8 cellular contexts compared by ENCODE assay signal in the genomic region with DNA sequence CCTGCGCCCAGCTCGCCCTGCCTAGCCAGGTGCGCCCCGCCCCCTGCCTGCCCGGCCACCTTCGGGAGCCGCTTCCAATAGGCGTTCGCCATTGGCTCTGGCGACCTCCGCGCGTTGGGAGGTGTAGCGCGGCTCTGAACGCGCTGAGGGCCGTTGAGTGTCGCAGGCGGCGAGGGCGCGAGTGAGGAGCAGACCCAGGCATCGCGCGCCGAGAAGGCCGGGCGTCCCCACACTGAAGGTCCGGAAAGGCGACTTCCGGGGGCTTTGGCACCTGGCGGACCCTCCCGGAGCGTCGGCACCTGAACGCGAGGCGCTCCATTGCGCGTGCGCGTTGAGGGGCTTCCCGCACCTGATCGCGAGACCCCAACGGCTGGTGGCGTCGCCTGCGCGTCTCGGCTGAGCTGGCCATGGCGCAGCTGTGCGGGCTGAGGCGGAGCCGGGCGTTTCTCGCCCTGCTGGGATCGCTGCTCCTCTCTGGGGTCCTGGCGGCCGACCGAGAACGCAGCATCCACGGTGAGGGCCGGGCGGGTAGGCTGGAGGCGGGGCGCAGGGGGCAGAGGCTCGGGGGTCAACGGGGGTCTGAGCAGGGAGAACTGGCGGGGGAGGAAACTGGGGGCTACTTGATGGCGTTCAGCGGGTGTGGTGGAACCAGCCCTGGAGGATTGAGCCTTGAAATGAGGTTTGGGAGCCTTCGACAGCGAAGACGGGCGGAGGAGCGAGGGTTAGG. TPM values are rescaled to one million over a fixed set of nuclear protein-coding genes. Genes with fewer than 3 reads are reported as not detected.
DNase-seq lines count a peak whose midpoint lies in the region; ATAC-seq and TF ChIP-seq lines count a peak whose summit lies in the region.

A gene with protein sequence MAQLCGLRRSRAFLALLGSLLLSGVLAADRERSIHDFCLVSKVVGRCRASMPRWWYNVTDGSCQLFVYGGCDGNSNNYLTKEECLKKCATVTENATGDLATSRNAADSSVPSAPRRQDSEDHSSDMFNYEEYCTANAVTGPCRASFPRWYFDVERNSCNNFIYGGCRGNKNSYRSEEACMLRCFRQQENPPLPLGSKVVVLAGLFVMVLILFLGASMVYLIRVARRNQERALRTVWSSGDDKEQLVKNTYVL (plus strand): TSS at position 88 of the 727 bp plus-strand sequence. CDS start 320 bp downstream, at position 408.

- H3K79me2 ChIP-seq in ACC112 (ENCODE audit: control insufficient read depth, insufficient read depth, low read length, unreplicated experiment) (no peaks in the 10 kb centered on the region), hepatocyte (peaks cover 47% of the 10 kb centered on the region)

- ATAC-seq in GM19397 (IDR thresholded peaks at IDR 0.05; ENCODE audit: unreplicated experiment) (peak; percentile 36), GM19328 (IDR thresholded peaks at IDR 0.05; ENCODE audit: unreplicated experiment) (no peak)

- H3K9me2 ChIP-seq in hepatocyte (replicated peaks; ENCODE audit: insufficient read depth) = no peaks in the 10 kb centered on the region

- peaks cover 28% of the 10 kb centered on the region for H4K20me1 ChIP-seq in hepatocyte (ENCODE audit: insufficient read depth, poor library complexity, severe bottlenecking)

- H3K27me3 ChIP-seq in ACC112 (ENCODE audit: insufficient read depth, low read length) (0 out of 2 replicates have a peak, but pooled peaks cover 3% of the 10 kb centered on the region), adrenal gland (no peaks in the 10 kb centered on the region), hepatocyte (no peaks in the 10 kb centered on the region)

- H3K36me3 ChIP-seq in ACC112 (ENCODE audit: insufficient read depth, low read length) (no peaks in the 10 kb centered on the region), adrenal gland (replicated peaks in 1 of 2) (no peaks in the 10 kb centered on the region), hepatocyte (replicated peaks; ENCODE audit: insufficient read depth, low read depth) (no peaks in the 10 kb centered on the region)

- 10 to 65% (median 37%) methylated on average over 8 to 78 of the region's 78 CpGs for WGBS in adrenal gland, 4 donors
- WGBS in hepatocyte (ENCODE audit: low lambda C conversion rate, missing lambda C conversion rate) = 2% methylated on average over 69 of the region's 78 CpGs

- H3K4me1 ChIP-seq in ACC112 (ENCODE audit: control insufficient read depth, insufficient read depth, low read length, unreplicated experiment) = no peaks in the 10 kb centered on the region
- peaks cover 11 to 27% of the 10 kb centered on the region in 2 donors for H3K4me1 ChIP-seq in adrenal gland (replicated peaks in 1 of 2)
- H3K4me1 ChIP-seq in hepatocyte (ENCODE audit: insufficient read depth) = peaks cover 9% of the 10 kb centered on the region

- no peak within 1 kb of the TSS for H2AFZ ChIP-seq in ACC112 (ENCODE audit: low read length, unreplicated experiment)
- H2AFZ ChIP-seq in hepatocyte = peak within 1 kb of the TSS; percentile 50

- H3K27ac ChIP-seq in ACC112 (ENCODE audit: low read depth, low read length) = no peak within 1 kb of the TSS
- H3K27ac ChIP-seq in adrenal gland = peak within 1 kb of the TSS in 4 of 5 donors; percentile 23 to 93 (median 72)
- H3K27ac ChIP-seq in hepatocyte = peak within 1 kb of the TSS; percentile 94

- H3K9me3 ChIP-seq in adrenal gland (replicated peaks in 1 of 3) = no peaks in the 10 kb centered on the region
- no peaks in the 10 kb centered on the region for H3K9me3 ChIP-seq in hepatocyte (ENCODE audit: low read depth)

- intact Hi-C loops in adrenal gland (cut with DNase I) = no loop called here

- peak in 1 of 2 donors; percentile 6 for TF ChIP-seq POLR2A in adrenal gland (IDR thresholded peaks at IDR 0.05)

- peak within 1 kb of the TSS; percentile 80 for H3K4me2 ChIP-seq in hepatocyte

- H3K4me3 ChIP-seq in ACC112 (ENCODE audit: low read depth, low read length) = peak within 1 kb of the TSS; percentile 61
- peak within 1 kb of the TSS in 2 of 4 donors; percentile 41 to 72 for H3K4me3 ChIP-seq in adrenal gland
- H3K4me3 ChIP-seq in hepatocyte = peak within 1 kb of the TSS; percentile 28
- peak within 1 kb of the TSS; percentile 42 for H3K4me3 ChIP-seq in skeletal muscle cell (ENCODE audit: low read depth, low read length)

- DNase-seq in NOMO-1 treated with DMSO at 0.1 percent for 48 hours (lab: John Stamatoyannopoulos, UW; ENCODE audit: unreplicated experiment) (peak; percentile 49), adrenal gland (peak in 2 of 7 donors; percentile 44 to 49), hepatocyte (ENCODE audit: low spot score) (no peak), skeletal muscle cell (ENCODE audit: low read depth) (no peak), NCI-H2196 (lab: John Stamatoyannopoulos, UW; ENCODE audit: unreplicated experiment) (no peak)

- no peak for TF ChIP-seq CTCF in adrenal gland (IDR thresholded peaks at IDR 0.05)
- no peak for TF ChIP-seq CTCF in hepatocyte (IDR thresholded peaks at IDR 0.05; ENCODE audit: poor library complexity)

RNA-seq across cellular contexts. Expression of the gene that starts here (rescaled TPM):
- total RNA-seq in adrenal gland (100 to 1,000 TPM in 1 of 8 donors, 10 to 100 TPM in 7; 38.1 to 233 (median 76.0) TPM), hepatocyte (508 and 590 TPM in 2 replicates)
- polyA plus RNA-seq in adrenal gland (10 to 100 TPM; 33.4 to 44.0 (median 33.8) TPM), hepatocyte (834 and 885 TPM in 2 replicates)

Comparison
In these comparisons a context has a peak if more than half of its experiments do, and no peak if none do; other contexts are left out.
1. RNA of the gene that starts here (polyA plus RNA-seq): 834 to 885 TPM in hepatocyte; 33.4 to 44.0 TPM in adrenal gland; every median in the first group is over 10 times any median in the second.